26 cellular contexts compared by ENCODE assay signal in the genomic region with DNA sequence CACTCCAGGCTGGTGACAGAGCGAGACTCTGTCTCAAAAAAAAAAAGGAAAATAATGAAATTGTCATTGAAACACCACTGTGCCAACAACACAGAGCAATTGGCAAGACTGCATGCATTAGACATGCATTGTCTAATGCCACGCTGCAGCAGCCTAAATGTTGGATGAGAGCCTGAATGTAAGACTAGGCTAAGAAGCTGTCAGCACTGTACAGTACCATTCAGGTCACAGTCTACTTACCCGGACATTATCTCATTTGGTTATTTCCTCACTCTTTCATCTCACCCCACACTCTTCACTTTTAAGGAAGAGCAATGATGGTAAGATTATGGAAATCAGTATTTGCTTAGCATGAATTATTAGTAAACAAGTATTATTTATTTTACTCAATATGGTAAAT.
"Had no signal": no experiment of that assay in that cellular context is flagged by ENCODE, and none has a peak within 500 bp of the region (broad histone marks: within the 10 kb centered on the region; RNA-seq: fewer than 3 reads in every experiment).

No MANE protein-coding gene starts in this region.

- H3K36me3 ChIP-seq: ascending aorta, cardiac muscle cell had no signal

- H3K4me1 ChIP-seq: ascending aorta had no signal

- ATAC-seq: activated CD8-positive, alpha-beta T cell treated with anti-CD3 and anti-CD28 coated beads for 36 hours; activated naive CD8-positive, alpha-beta T cell treated with anti-CD3 and anti-CD28 coated beads, Interleukin-2, amount 50 U/mL, for 24 hours had no signal

- H3K27me3 ChIP-seq: ascending aorta, cardiac muscle cell had no signal

- H3K9me3 ChIP-seq: ascending aorta had no signal

- DNase-seq: activated B cell treated with CpG ODN at 0.5 μM for 24 hours; activated CD4-positive, alpha-beta memory T cell treated with anti-CD3 and anti-CD28 coated beads for 36 hours; activated CD4-positive, alpha-beta T cell treated with anti-CD3 and anti-CD28 coated beads for 4 hours; activated CD4-positive, alpha-beta T cell treated with anti-CD3 and anti-CD28 coated beads, Interleukin-2, amount 10 ng/mL, durations not matched to agents 24 days and 14 days; activated CD4-positive, alpha-beta T cell treated with anti-CD3 and anti-CD28 coated beads, Interleukin-2, amount 50 U/mL, for 1 hour; activated CD4-positive, alpha-beta T cell treated with anti-CD3 and anti-CD28 coated beads, Interleukin-2, amount 50 U/mL, for 4 hours; activated CD4-positive, CD25-positive, alpha-beta regulatory T cell treated with anti-CD3 and anti-CD28 coated beads, Interleukin-2, amount 50 U/mL, for 72 hours; activated CD8-positive, alpha-beta memory T cell treated with anti-CD3 and anti-CD28 coated beads, Interleukin-2, amount 50 U/mL, for 48 hours; activated CD8-positive, alpha-beta T cell treated with anti-CD3 and anti-CD28 coated beads for 36 hours; activated effector memory CD4-positive, alpha-beta T cell treated with Interleukin-2 at 50 U/mL for 16 hours; activated gamma-delta T cell; activated naive CD4-positive, alpha-beta T cell treated with anti-CD3 and anti-CD28 coated beads, Interleukin-2, amount 10 ng/mL, durations not matched to agents 7 days and 5 days; activated naive CD4-positive, alpha-beta T cell treated with Interleukin-2 at 50 U/mL for 16 hours; activated naive CD8-positive, alpha-beta T cell treated with anti-CD3 and anti-CD28 coated beads, Interleukin-2, amount 10 ng/mL, durations not matched to agents 7 days and 5 days; activated naive CD8-positive, alpha-beta T cell treated with anti-CD3 and anti-CD28 coated beads, Interleukin-2, amount 50 U/mL, for 24 hours; activated T-cell treated with anti-CD3 and anti-CD28 coated beads, Interleukin-2, amount 50 U/mL, for 24 hours; activated T-cell treated with anti-CD3 and anti-CD28 coated beads, Interleukin-2, amount 50 U/mL, for 48 hours; amygdala; anterior cingulate cortex; central memory CD4-positive, alpha-beta T cell; T-helper 1 cell; T-helper 2 cell; T-helper 9 cell had no signal

- H3K4me3 ChIP-seq: ascending aorta, cardiac muscle cell had no signal

- H3K27ac ChIP-seq: ascending aorta, cardiac muscle cell, VCaP had no signal
